9 cellular contexts compared by ENCODE assay signal in the genomic region with DNA sequence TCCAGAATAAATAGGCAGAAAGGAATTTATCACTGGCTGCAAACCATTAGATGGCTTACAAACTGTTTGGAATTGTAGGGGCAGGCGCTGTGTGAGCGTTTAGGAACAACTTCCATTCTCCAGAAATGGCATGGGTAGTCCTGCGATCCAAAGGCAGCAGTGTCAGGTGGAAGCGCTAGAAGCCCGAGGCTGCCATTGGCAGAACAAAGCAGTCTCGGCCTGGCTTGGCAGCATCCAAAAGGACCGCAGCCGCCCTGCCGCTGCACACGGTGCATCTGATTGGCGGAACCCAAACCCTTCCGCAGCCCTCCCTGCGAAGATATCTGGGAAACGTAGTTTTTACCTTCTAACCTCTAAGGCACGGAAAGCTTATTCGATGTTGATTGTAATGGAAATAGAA. TPM values are rescaled to one million over a fixed set of nuclear protein-coding genes. Genes with fewer than 3 reads are reported as not detected.
DNase-seq lines count a peak whose midpoint lies in the region; ATAC-seq lines count a peak whose summit lies in the region.
"Had no signal": no experiment of that assay in that cellular context is flagged by ENCODE, and none has a peak within 500 bp of the region (broad histone marks: within the 10 kb centered on the region; RNA-seq: fewer than 3 reads in every experiment).

No MANE protein-coding gene starts in this region.

- H3K27ac ChIP-seq in ACC112 (ENCODE audit: low read depth, low read length) (no peak overlapping the region), epithelial cell of prostate (peak overlapping the region; percentile 59)
- H3K27ac ChIP-seq: BLaER1 had no signal

- peak overlapping the region; percentile 69 for H3K4me3 ChIP-seq in ACC112 (ENCODE audit: low read depth, low read length)
- H3K4me3 ChIP-seq: BLaER1 had no signal

- H3K79me2 ChIP-seq in ACC112 (ENCODE audit: control insufficient read depth, insufficient read depth, low read length, unreplicated experiment): no peaks in the 10 kb centered on the region

- H3K36me3 Mint-ChIP-seq in IgD-negative memory B cell: no peaks in the 10 kb centered on the region
- H3K36me3 Mint-ChIP-seq in activated T-cell treated with anti-CD3 and anti-CD28 coated beads, Interleukin-2, amount 50 U/mL, for 4 hours (ENCODE audit: insufficient read depth): no peaks in the 10 kb centered on the region

- H3K9me3 Mint-ChIP-seq in IgD-negative memory B cell: no peaks in the 10 kb centered on the region
- no peaks in the 10 kb centered on the region for H3K9me3 Mint-ChIP-seq in activated T-cell treated with anti-CD3 and anti-CD28 coated beads, Interleukin-2, amount 50 U/mL, for 4 hours

- peak; percentile 96 for ATAC-seq in GM21423 (IDR thresholded peaks at IDR 0.05; ENCODE audit: unreplicated experiment)
- peak; percentile 96 to 97 for ATAC-seq in activated T-cell treated with anti-CD3 and anti-CD28 coated beads, Interleukin-2, amount 50 U/mL, for 4 hours

- H3K27me3 Mint-ChIP-seq in IgD-negative memory B cell: no peaks in the 10 kb centered on the region
- H3K27me3 Mint-ChIP-seq in activated T-cell treated with anti-CD3 and anti-CD28 coated beads, Interleukin-2, amount 50 U/mL, for 4 hours (ENCODE audit: low read depth): peaks cover 4% of the 10 kb centered on the region

- peak overlapping the region; percentile 44 for H2AFZ ChIP-seq in ACC112 (ENCODE audit: low read length, unreplicated experiment)

- H3K4me3 Mint-ChIP-seq in IgD-negative memory B cell: peak overlapping the region in 3 of 4 donors; percentile 50 to 88 (median 61)
- H3K4me3 Mint-ChIP-seq in activated T-cell treated with anti-CD3 and anti-CD28 coated beads, Interleukin-2, amount 50 U/mL, for 4 hours: peak overlapping the region; percentile 47

- peaks cover 15% of the 10 kb centered on the region for H3K4me1 ChIP-seq in ACC112 (ENCODE audit: control insufficient read depth, insufficient read depth, low read length, unreplicated experiment)

- peaks cover 11 to 20% (median 13%) of the 10 kb centered on the region in 3 donors for H3K4me1 Mint-ChIP-seq in IgD-negative memory B cell
- peaks cover 12% of the 10 kb centered on the region for H3K4me1 Mint-ChIP-seq in activated T-cell treated with anti-CD3 and anti-CD28 coated beads, Interleukin-2, amount 50 U/mL, for 4 hours (ENCODE audit: low read depth)

- no peaks in the 10 kb centered on the region for H3K36me3 ChIP-seq in ACC112 (ENCODE audit: insufficient read depth, low read length)
- H3K36me3 ChIP-seq: BLaER1 had no signal

- DNase-seq in activated T-cell treated with anti-CD3 and anti-CD28 coated beads, Interleukin-2, amount 50 U/mL, for 4 hours: peak; percentile 43
- DNase-seq in epithelial cell of prostate (ENCODE audit: low read depth, low spot score) (no peak), midbrain (lab: John Stamatoyannopoulos, UW) (peak; percentile 87), amniotic stem cell (lab: John Stamatoyannopoulos, UW) (no peak)
- peak; percentile 4 to 18 for DNase-seq in stimulated activated CD8-positive, alpha-beta memory T cell treated with anti-CD3 and anti-CD28 coated beads, Interleukin-2, amount 100 ng/mL, for 1 hour (ENCODE audit: low read depth in 2 of 2)

- peaks cover 8% of the 10 kb centered on the region; the same call in 1 of the 2 replicates for H3K27me3 ChIP-seq in ACC112 (ENCODE audit: insufficient read depth, low read length)
- H3K27me3 ChIP-seq: BLaER1 had no signal

- peak overlapping the region in 1 of 3 donors; percentile 5 for H3K27ac Mint-ChIP-seq in IgD-negative memory B cell

RNA-seq across cellular contexts. Expression of a gene that starts 23.6 kb away (rescaled TPM):
- 53.0 TPM for polyA plus RNA-seq in IgD-negative memory B cell
- 10 to 100 TPM; 65.1 to 75.7 (median 75.6) TPM for total RNA-seq in activated T-cell treated with anti-CD3 and anti-CD28 coated beads, Interleukin-2, amount 50 U/mL, for 4 hours

Comparison
In these comparisons a context has a peak if more than half of its experiments do, and no peak if none do; other contexts are left out.
1. DNase-seq: peak in activated T-cell treated with anti-CD3 and anti-CD28 coated beads, Interleukin-2, amount 50 U/mL, for 4 hours (single experiment), midbrain (single experiment) and stimulated activated CD8-positive, alpha-beta memory T cell treated with anti-CD3 and anti-CD28 coated beads, Interleukin-2, amount 100 ng/mL, for 1 hour (2 of 2); none in epithelial cell of prostate (single experiment) and amniotic stem cell (single experiment).